ENCODE assay signal across 16 cellular contexts in genomic region chr14:101233861-101234587, GRCh38.
"Had no signal": no experiment of that assay in that cellular context is flagged by ENCODE, and none has a peak within 500 bp of the region (broad histone marks: within the 10 kb centered on the region; RNA-seq: fewer than 3 reads in every experiment).

No MANE protein-coding gene starts in this region.

- H3K9me3 ChIP-seq: body of pancreas, mucosa of descending colon, tibial artery, vagina had no signal

- H3K9ac ChIP-seq: parathyroid adenoma had no signal

- H3K79me2 ChIP-seq: hepatocyte, parathyroid adenoma had no signal

- ATAC-seq: activated naive CD4-positive, alpha-beta T cell treated with anti-CD3 and anti-CD28 coated beads, Interleukin-2, amount 50 U/mL, for 72 hours; body of pancreas; effector memory CD8-positive, alpha-beta T cell; naive thymus-derived CD8-positive, alpha-beta T cell had no signal

- H3K4me2 ChIP-seq: hepatocyte had no signal

- FAIRE-seq: small intestine had no signal

- H3K4me1 ChIP-seq: body of pancreas, parathyroid adenoma, tibial artery, vagina had no signal

- H3K4me3 ChIP-seq: body of pancreas, hepatocyte, lung, mucosa of descending colon, tibial artery, vagina had no signal

- H3K27ac ChIP-seq: body of pancreas, parathyroid adenoma, tibial artery, vagina had no signal

- DNase-seq: activated CD4-positive, alpha-beta T cell treated with anti-CD3 and anti-CD28 coated beads, Interleukin-2, amount 10 ng/mL, durations not matched to agents 7 days and 5 days; activated CD4-positive, CD25-positive, alpha-beta regulatory T cell; activated effector memory CD4-positive, alpha-beta T cell treated with anti-CD3 and anti-CD28 coated beads, Interleukin-2, amount 50 U/mL, for 16 hours; activated T-cell treated with anti-CD3 and anti-CD28 coated beads, Interleukin-2, amount 50 U/mL, for 1 hour; amniotic stem cell; effector memory CD8-positive, alpha-beta T cell; mucosa of descending colon; small intestine; tibial artery had no signal

- H3K36me3 ChIP-seq: tibial artery, vagina had no signal

- H3K27me3 ChIP-seq: body of pancreas, hepatocyte, vagina had no signal
